Comparison of ENCODE assay signal across 17 cellular contexts in genomic region chr13:110070511-110071120, GRCh38.
A peak's percentile ranks its signal among the peaks of the same experiment; 100 is the strongest.
DNase-seq lines count a peak whose midpoint lies in the region; ATAC-seq and TF ChIP-seq lines count a peak whose summit lies in the region.
"Had no signal": no experiment of that assay in that cellular context is flagged by ENCODE, and none has a peak within 500 bp of the region (broad histone marks: within the 10 kb centered on the region; RNA-seq: fewer than 3 reads in every experiment).

No MANE protein-coding gene starts in this region.

- no peaks in the 10 kb centered on the region; the same call in 1 of the 2 replicates for H3K9me3 Mint-ChIP-seq in HFFc6
- H3K9me3 Mint-ChIP-seq: stimulated activated naive B cell treated with anti-CD40 and anti-IgM and Interleukin-4, amounts not matched to agents 10 μg/mL and 1 μg/mL and 100 μg/mL, for 72 hours had no signal

- POLR2A ChIA-PET in AG04450 (lab: Yijun Ruan, JAX): no interaction called here

- H3K4me3 ChIP-seq in AG04450 (ENCODE audit: low read depth, low read length): no peak overlapping the region

- H3K27ac Mint-ChIP-seq in HFFc6: no peak overlapping the region
- H3K27ac Mint-ChIP-seq: IgD-negative memory B cell; stimulated activated naive B cell treated with anti-CD40 and anti-IgM and Interleukin-4, amounts not matched to agents 10 μg/mL and 1 μg/mL and 100 μg/mL, for 72 hours had no signal

- no peaks in the 10 kb centered on the region for H3K27me3 ChIP-seq in AG04450 (ENCODE audit: control insufficient read depth, insufficient read depth, low read length)

- CTCF ChIA-PET in AG04450 (lab: Charles Lee): no interaction called here

- ATAC-seq in HG03439 (IDR thresholded peaks at IDR 0.05; ENCODE audit: unreplicated experiment) (no peak), GM18861 (IDR thresholded peaks at IDR 0.05; ENCODE audit: unreplicated experiment) (no peak)
- ATAC-seq: stimulated activated naive B cell treated with anti-CD40 and anti-IgM and Interleukin-4, amounts not matched to agents 10 μg/mL and 1 μg/mL and 100 μg/mL, for 72 hours had no signal

- no peaks in the 10 kb centered on the region; the same call in 1 of the 2 replicates for H3K9me3 ChIP-seq in AG04450 (ENCODE audit: control insufficient read depth, insufficient read depth, low read length)
- H3K9me3 ChIP-seq: BE2C had no signal

- in situ Hi-C loops in G401 (cut with HindIII; ENCODE audit: low sequenced_read_pairs): no loop called here

- no peak for TF ChIP-seq CTCF in AG04450 (IDR thresholded peaks at IDR 0.05; ENCODE audit: low read depth, low read length)
- no peak for TF ChIP-seq CTCF in HFFc6 (IDR thresholded peaks at IDR 0.05)

- no peak overlapping the region for H3K27ac ChIP-seq in AG04450 (ENCODE audit: low read depth, low read length)

- peaks cover 11% of the 10 kb centered on the region for H3K4me1 Mint-ChIP-seq in HFFc6 (ENCODE audit: low read depth)
- H3K4me1 Mint-ChIP-seq: stimulated activated naive B cell treated with anti-CD40 and anti-IgM and Interleukin-4, amounts not matched to agents 10 μg/mL and 1 μg/mL and 100 μg/mL, for 72 hours had no signal

- H3K27me3 Mint-ChIP-seq in HFFc6 (ENCODE audit: insufficient read depth): peaks cover 18% of the 10 kb centered on the region

- DNase-seq in AG04450 (ENCODE audit: low read depth, low spot score): peak; percentile 24
- peak; percentile 60 for DNase-seq in HFFc6
- peak; percentile 72 for DNase-seq in astrocyte of the hippocampus (ENCODE audit: low read depth, low spot score)
- DNase-seq in glomerular visceral epithelial cell (ENCODE audit: extremely low spot score): peak; percentile 46
- no peak for DNase-seq in NCI-H748 (lab: John Stamatoyannopoulos, UW; ENCODE audit: unreplicated experiment)
- no peak for DNase-seq in G401 (ENCODE audit: low spot score)
- DNase-seq: activated CD4-positive, CD25-positive, alpha-beta regulatory T cell; activated T-cell treated with anti-CD3 and anti-CD28 coated beads for 4 hours; anterior cingulate cortex; BE2C; NCI-H2029 treated with DMSO at 0.1 percent for 48 hours; NK-92 treated with Interleukin-12 subunit alpha and Interleukin-12 subunit beta, amount 100 ng/mL, for 24 hours; stimulated activated CD4-positive, alpha-beta T cell treated with anti-CD3 and anti-CD28 coated beads, Interleukin-2, amount 100 ng/mL, for 48 hours; stimulated activated naive B cell treated with anti-CD40 and anti-IgM and Interleukin-4, amounts not matched to agents 10 μg/mL and 1 μg/mL and 100 μg/mL, for 72 hours had no signal

- no peak overlapping the region for H3K4me3 Mint-ChIP-seq in HFFc6
- H3K4me3 Mint-ChIP-seq: IgD-negative memory B cell; stimulated activated naive B cell treated with anti-CD40 and anti-IgM and Interleukin-4, amounts not matched to agents 10 μg/mL and 1 μg/mL and 100 μg/mL, for 72 hours had no signal

- H3K36me3 Mint-ChIP-seq in HFFc6 (ENCODE audit: low read depth): no peaks in the 10 kb centered on the region
- H3K36me3 Mint-ChIP-seq: IgD-negative memory B cell; stimulated activated naive B cell treated with anti-CD40 and anti-IgM and Interleukin-4, amounts not matched to agents 10 μg/mL and 1 μg/mL and 100 μg/mL, for 72 hours had no signal

Comparison
In these comparisons a context has a peak if more than half of its experiments do, and no peak if none do; other contexts are left out.
1. DNase-seq: peak in AG04450 (single experiment), HFFc6 (single experiment), astrocyte of the hippocampus (single experiment) and glomerular visceral epithelial cell (single experiment); none in NCI-H748 (single experiment) and G401 (single experiment).